ENCODE assay signal across 8 cellular contexts in genomic region chr7:35055733-35056132, GRCh38. TPM values are rescaled to one million over a fixed set of nuclear protein-coding genes. Genes with fewer than 3 reads are reported as not detected.
DNase-seq lines count a peak whose midpoint lies in the region; ATAC-seq, FAIRE-seq and TF ChIP-seq lines count a peak whose summit lies in the region.
"Not testable (repeated sequence)": the region's sequence is repeated elsewhere in the genome, so short reads cannot be mapped to it uniquely, and the experiment has no call there.

No MANE protein-coding gene starts in this region.

- BruUV-seq in HCT116 (replicated peaks; lab: Mats Ljungman, UMichigan); PC-9 (replicated peaks; lab: Mats Ljungman, UMichigan); K562 (replicated peaks; lab: Mats Ljungman, UMichigan): not testable (repeated sequence)

- not testable (repeated sequence) for TF ChIP-seq EP300 in K562 (IDR thresholded peaks at IDR 0.05; ENCODE audit: low read length)

- H3K27ac Mint-ChIP-seq in progenitor cell of endocrine pancreas = not testable (repeated sequence)

- H3F3A ChIP-seq in PC-9 (ENCODE audit: insufficient read depth, low read depth) = not testable (repeated sequence)

- not testable (repeated sequence) for H3K36me3 ChIP-seq in HCT116 (ENCODE audit: control insufficient read depth in 1 of 2, insufficient read depth in 2 of 2, low read length in 2 of 2); PC-9 (ENCODE audit: low read depth); K562 (ENCODE audit: control insufficient read depth, insufficient read depth, low read length)

- not testable (repeated sequence) for H3K36me3 Mint-ChIP-seq in progenitor cell of endocrine pancreas (ENCODE audit: insufficient read depth)

- peak; percentile 70 for ATAC-seq in HCT116
- ATAC-seq in K562 = peak; percentile 83
- ATAC-seq in foreskin keratinocyte = peak; percentile 26

- CTCF ChIA-PET in HCT116 (lab: Charles Lee); PC-9 (lab: Charles Lee); K562 (lab: Yijun Ruan, JAX; ENCODE audit: low intra/inter-chr PET ratio): not testable (repeated sequence)

- in situ Hi-C loops in K562 (cut with MboI) = loop anchor here (25.0 kb wide), 1 partner anchor 482 kb away; no protein-coding TSS in a partner anchor

- not testable (repeated sequence) for H4K20me1 ChIP-seq in HCT116 (ENCODE audit: insufficient read depth); PC-9 (ENCODE audit: insufficient read depth); K562 (replicated peaks; ENCODE audit: control insufficient read depth, insufficient read depth, low read length)

- H3K9ac ChIP-seq in HCT116 (ENCODE audit: low read length); K562 (ENCODE audit: insufficient read depth in 1 of 2, low read depth in 2 of 2, low read length in 2 of 2): not testable (repeated sequence)

- DNase-seq in AG09319 (ENCODE audit: extremely low read depth, low read depth); GM12865 (ENCODE audit: low read depth); HCT116 (ENCODE audit: low read depth, low spot score); PC-9; K562 (ENCODE audit: extremely low read depth in 1 of 4, low spot score in 3 of 4); foreskin keratinocyte; progenitor cell of endocrine pancreas (ENCODE audit: low spot score, unreplicated experiment): not testable (repeated sequence)
- peak; percentile 39 for DNase-seq in NAMALWA (ENCODE audit: low spot score)

- FAIRE-seq in K562 (lab: Jason Lieb, UNC) = not testable (repeated sequence)

- not testable (repeated sequence) for H3K9me3 ChIP-seq in HCT116 (ENCODE audit: control insufficient read depth in 1 of 2, insufficient read depth in 1 of 2, low read depth in 1 of 2, low read length in 2 of 2); PC-9 (ENCODE audit: insufficient read depth, low read depth); K562 (replicated peaks; ENCODE audit: control insufficient read depth, insufficient read depth, low read depth, low read length)

- TF ChIP-seq CTCF in AG09319 (IDR thresholded peaks at IDR 0.05; ENCODE audit: low read depth, low read length) (peak; percentile 8), GM12865 (IDR thresholded peaks at IDR 0.05; ENCODE audit: insufficient read depth, low read depth, low read length, missing control alignments) (peak; percentile 32), HCT116 (IDR thresholded peaks at IDR 0.05 in 2 of 3, conservative IDR thresholded peaks at IDR 0.05 in 1 of 3; ENCODE audit: borderline replicate concordance in 1 of 3, insufficient read depth in 1 of 3, low read depth in 2 of 3, low read length in 2 of 3) (peak in 2 of 3 experiments; percentile 37 to 40; a peak in 4 of 6 replicates), PC-9 (conservative IDR thresholded peaks at IDR 0.05) (peak; percentile 71), K562 (IDR thresholded peaks at IDR 0.05 in 2 of 3, conservative IDR thresholded peaks at IDR 0.05 in 1 of 3; ENCODE audit: insufficient read depth in 2 of 3, low read depth in 1 of 3, low read length in 3 of 3) (peak; percentile 37 to 47 (median 41); a peak in 5 of 6 replicates), foreskin keratinocyte (conservative IDR thresholded peaks at IDR 0.05) (peak; percentile 44), progenitor cell of endocrine pancreas (IDR thresholded peaks at IDR 0.05; ENCODE audit: unreplicated experiment) (peak; percentile 64)

- H3K9me3 Mint-ChIP-seq in progenitor cell of endocrine pancreas (ENCODE audit: low read depth) = not testable (repeated sequence)

- H3K27ac ChIP-seq in HCT116 (ENCODE audit: low read depth, low read length); PC-9; K562 (ENCODE audit: extremely low read depth, low read depth, low read length); foreskin keratinocyte: not testable (repeated sequence)

- not testable (repeated sequence) for TF ChIP-seq POLR2A in HCT116 (IDR thresholded peaks at IDR 0.05; ENCODE audit: borderline replicate concordance, extremely low read depth, insufficient read depth, insufficient read length); K562 (conservative IDR thresholded peaks at IDR 0.05)

- not testable (repeated sequence) for H3K27me3 ChIP-seq in HCT116 (ENCODE audit: insufficient read depth, low read length); PC-9 (ENCODE audit: insufficient read depth, low read depth); K562 (ENCODE audit: control insufficient read depth in 2 of 2, insufficient read depth in 2 of 2, low read length in 2 of 2); foreskin keratinocyte

- H3K4me3 ChIP-seq in GM12865 (ENCODE audit: low read depth, low read length); HCT116 (replicated peaks in 1 of 2; ENCODE audit: low read depth in 1 of 2, low read length in 2 of 2); PC-9; K562: not testable (repeated sequence)

- H3K9me2 ChIP-seq in HCT116 (ENCODE audit: insufficient read depth); PC-9 (ENCODE audit: insufficient read depth): not testable (repeated sequence)

- not testable (repeated sequence) for H3K4me1 ChIP-seq in HCT116 (ENCODE audit: control insufficient read depth in 1 of 2, insufficient read depth in 2 of 2, low read length in 2 of 2); PC-9 (replicated peaks; ENCODE audit: insufficient read depth); K562 (replicated peaks in 1 of 2; ENCODE audit: control insufficient read depth in 2 of 2, insufficient read depth in 2 of 2, low read length in 2 of 2); foreskin keratinocyte

- not testable (repeated sequence) for H2AFZ ChIP-seq in HCT116 (ENCODE audit: low read depth, low read length, poor library complexity, severe bottlenecking); PC-9; K562 (ENCODE audit: low read depth, low read length)

- H3K9me1 ChIP-seq in K562 (ENCODE audit: control insufficient read depth, insufficient read depth, low read length) = not testable (repeated sequence)

- not testable (repeated sequence) for H3K4me2 ChIP-seq in HCT116 (ENCODE audit: low read length); PC-9; K562 (ENCODE audit: insufficient read depth, low read length)

- WGBS in K562 (ENCODE audit: insufficient coverage, low coverage, missing lambda C conversion rate) = 0% methylated on average over 2 of the region's 2 CpGs

- POLR2A ChIA-PET in HCT116 (lab: Charles Lee); PC-9 (lab: Charles Lee; ENCODE audit: unreplicated experiment); K562 (lab: Yijun Ruan, JAX): not testable (repeated sequence)

- H3K4me3 Mint-ChIP-seq in progenitor cell of endocrine pancreas (ENCODE audit: low read depth) = not testable (repeated sequence)

- RAD21 ChIA-PET in HCT116 (lab: Charles Lee; ENCODE audit: low non-redundant PET in 1 of 2, low total read pairs in 2 of 2, uncharacterized antibody in 2 of 2, unreplicated experiment in 2 of 2) = not testable (repeated sequence)

- H3K27me3 Mint-ChIP-seq in progenitor cell of endocrine pancreas = not testable (repeated sequence)

- not testable (repeated sequence) for H3K4me1 Mint-ChIP-seq in progenitor cell of endocrine pancreas (ENCODE audit: low read depth)

- H3K79me2 ChIP-seq in HCT116 (ENCODE audit: insufficient read depth, low read length); PC-9 (ENCODE audit: low read depth); K562 (ENCODE audit: control insufficient read depth, insufficient read depth, low read length): not testable (repeated sequence)

- intact Hi-C loops in HCT116 (cut with micrococcal nuclease); PC-9 (cut with micrococcal nuclease; ENCODE audit: unreplicated experiment): not testable (repeated sequence)
- intact Hi-C loops in K562 (cut with micrococcal nuclease) = loop anchor here (10.0 kb wide), 1 partner anchor 469 kb away; no protein-coding TSS in a partner anchor

- TF ChIP-seq RAD21 in HCT116 (IDR thresholded peaks at IDR 0.05; ENCODE audit: low read depth) = 0 out of 2 replicates have a peak, but pooled peaks have one; percentile 32
- TF ChIP-seq RAD21 in K562 (CRISPR knock-in tag; conservative IDR thresholded peaks at IDR 0.05 in 1 of 2, IDR thresholded peaks at IDR 0.05 in 1 of 2) = peak; percentile 22 to 32; a peak in 2 of 4 replicates

RNA-seq across cellular contexts. Expression of gene DPY19L1, which starts 18.4 kb away (rescaled TPM):
- 71.7 TPM for total RNA-seq in HCT116 (2021; ENCODE audit: unreplicated experiment)
- 17.2 and 22.6 TPM in 2 replicates for polyA plus RNA-seq in HCT116 (2012)
- 28.9 and 32.8 TPM in 2 replicates for total RNA-seq in PC-9 (2021)
- 47.4 and 103 TPM in 2 replicates for total RNA-seq in K562 (2011; cell fraction: chromatin; rRNA removed; ENCODE audit: low replicate concordance)
- total RNA-seq in K562 (2011; cell fraction: nucleolus; rRNA removed) = 19.6 and 21.2 TPM in 2 replicates
- 55.1 and 66.5 TPM in 2 replicates for total RNA-seq in K562 (2011; cell fraction: nucleoplasm; rRNA removed)
- total RNA-seq in K562 (2014; rRNA removed) = 14.4 and 15.5 TPM in 2 replicates
- 27.3 and 28.6 TPM in 2 replicates for total RNA-seq in K562 (2014; rRNA removed; fragmentation: Illumina TruSeq; extraction: Trizol)
- total RNA-seq in K562 (2015; rRNA removed; fragmentation: Illumina TruSeq; extraction: Trizol) = 20.0 and 22.2 TPM in 2 replicates
- total RNA-seq in K562 (2021) = 22.9 and 27.3 TPM in 2 replicates
- 23.4 and 34.3 TPM in 2 replicates for polyA plus RNA-seq in K562 (2011; rRNA removed)
- 10.5 and 18.8 TPM in 2 replicates for polyA plus RNA-seq in K562 (2011; cell fraction: cytosol; rRNA removed)
- polyA plus RNA-seq in K562 (2011; cell fraction: nucleus; rRNA removed) = 9.6 and 13.1 TPM in 2 replicates
- 15.1 and 19.7 TPM in 2 replicates for polyA plus RNA-seq in K562 (2012)
- polyA plus RNA-seq in K562 (2014; fragmentation: Illumina TruSeq; extraction: Trizol) = 17.1 and 22.1 TPM in 2 replicates
- polyA plus RNA-seq in K562 (2014; fragmentation: Nextera tagmentation; extraction: Ambion mirVana) = 1 to 10 TPM; 4.0 to 4.9 TPM
- 14.7 and 16.9 TPM in 2 replicates for polyA plus RNA-seq in K562 (2014; rRNA removed)
- polyA minus RNA-seq in K562 (2011; rRNA and poly(A)+ RNA removed) = 48.9 and 53.5 TPM in 2 replicates
- polyA minus RNA-seq in K562 (2011; cell fraction: cytosol; rRNA and poly(A)+ RNA removed) = 16.8 and 21.0 TPM in 2 replicates
- 17.4 and 20.5 TPM in 2 replicates for polyA minus RNA-seq in K562 (2011; cell fraction: nucleus; rRNA and poly(A)+ RNA removed)
- 20.1 and 22.4 TPM in 2 replicates for total RNA-seq in foreskin keratinocyte
- polyA plus RNA-seq in foreskin keratinocyte = 6.8 and 8.2 TPM in 2 replicates
- 31.6 and 34.0 TPM in 2 replicates for total RNA-seq in progenitor cell of endocrine pancreas

Comparison
In these comparisons a context has a peak if more than half of its experiments do, and no peak if none do; other contexts are left out.
1. CTCF ChIP-seq: peak in every context shown above with its lines; median percentile 71 in PC-9; 64 in progenitor cell of endocrine pancreas; 44 in foreskin keratinocyte; 41 in K562; 38 in HCT116; 32 in GM12865; 8 in AG09319.
2. ATAC-seq: peak in every context shown above with its lines; median percentile 83 in K562; 70 in HCT116; 26 in foreskin keratinocyte.